25 cellular contexts compared by ENCODE assay signal in genomic region chr10:8894148-8894547, GRCh38.
DNase-seq lines count a peak whose midpoint lies in the region; ATAC-seq and TF ChIP-seq lines count a peak whose summit lies in the region.
"Had no signal": no experiment of that assay in that cellular context is flagged by ENCODE, and none has a peak within 500 bp of the region (broad histone marks: within the 10 kb centered on the region; RNA-seq: fewer than 3 reads in every experiment).

No MANE protein-coding gene starts in this region.

- H3K18ac ChIP-seq in trophoblast cell (ENCODE audit: low read length) = no peak overlapping the region

- H3K36me3 ChIP-seq in trophoblast cell (ENCODE audit: control insufficient read depth in 1 of 2, insufficient read depth in 2 of 2, low read length in 2 of 2) = no peaks in the 10 kb centered on the region
- no peaks in the 10 kb centered on the region for H3K36me3 ChIP-seq in smooth muscle cell (ENCODE audit: low read depth)
- H3K36me3 ChIP-seq: BE2C, BLaER1 had no signal

- H3K4ac ChIP-seq in trophoblast cell (ENCODE audit: low read depth, low read length) = no peak overlapping the region

- no peak overlapping the region for H2BK12ac ChIP-seq in trophoblast cell (ENCODE audit: low read length)

- no peak overlapping the region for H4K91ac ChIP-seq in trophoblast cell (ENCODE audit: low read depth, low read length)

- H3F3A ChIP-seq in smooth muscle cell (ENCODE audit: low read depth) = no peaks in the 10 kb centered on the region

- H3K23ac ChIP-seq in trophoblast cell (ENCODE audit: low read length) = no peak overlapping the region

- no peaks in the 10 kb centered on the region for H3K27me3 ChIP-seq in trophoblast cell (ENCODE audit: insufficient read depth, low read length)
- no peaks in the 10 kb centered on the region for H3K27me3 ChIP-seq in smooth muscle cell (ENCODE audit: low read depth)
- H3K27me3 ChIP-seq: BE2C, BLaER1 had no signal

- H4K20me1 ChIP-seq in smooth muscle cell (ENCODE audit: low read depth) = no peaks in the 10 kb centered on the region
- H4K20me1 ChIP-seq: BLaER1 had no signal

- peak overlapping the region; percentile 22 for H3K27ac Mint-ChIP-seq in activated T-cell treated with anti-CD3 and anti-CD28 coated beads, Interleukin-2, amount 50 U/mL, for 72 hours
- peak overlapping the region; percentile 21 for H3K27ac Mint-ChIP-seq in stimulated activated naive CD8-positive, alpha-beta T cell treated with anti-CD3 and anti-CD28 coated beads, Interleukin-15, Interleukin-2, amounts not matched to agents 100 ng/mL and 50 ng/mL, for 24 hours
- no peak overlapping the region for H3K27ac Mint-ChIP-seq in stimulated activated naive CD8-positive, alpha-beta T cell treated with anti-CD3 and anti-CD28 coated beads, Interleukin-15, amount 100 ng/mL, for 72 hours
- peak overlapping the region; percentile 25 for H3K27ac Mint-ChIP-seq in activated naive CD8-positive, alpha-beta T cell treated with anti-CD3 and anti-CD28 coated beads, Interleukin-2, amount 50 U/mL, for 24 hours
- H3K27ac Mint-ChIP-seq: CD14-positive monocyte had no signal

- WGBS in trophoblast cell (ENCODE audit: extremely low coverage, insufficient coverage, insufficient read length) = no CpG with 5 or more reads among the region's 4 CpGs
- 85% methylated on average over 4 of the region's 4 CpGs for WGBS in smooth muscle cell (ENCODE audit: low lambda C conversion rate)

- peak overlapping the region in 1 of 2 donors; percentile 15 for H3K4me3 Mint-ChIP-seq in activated T-cell treated with anti-CD3 and anti-CD28 coated beads, Interleukin-2, amount 50 U/mL, for 72 hours
- H3K4me3 Mint-ChIP-seq in activated T-cell treated with anti-CD3 and anti-CD28 coated beads, Interleukin-2, amount 50 U/mL, for 4 hours = no peak overlapping the region
- H3K4me3 Mint-ChIP-seq in stimulated activated naive CD8-positive, alpha-beta T cell treated with anti-CD3 and anti-CD28 coated beads, Interleukin-15, Interleukin-2, amounts not matched to agents 100 ng/mL and 50 ng/mL, for 24 hours = no peak overlapping the region
- H3K4me3 Mint-ChIP-seq in stimulated activated naive CD8-positive, alpha-beta T cell treated with anti-CD3 and anti-CD28 coated beads, Interleukin-15, amount 100 ng/mL, for 72 hours = no peak overlapping the region
- H3K4me3 Mint-ChIP-seq in activated naive CD8-positive, alpha-beta T cell treated with anti-CD3 and anti-CD28 coated beads, Interleukin-2, amount 50 U/mL, for 24 hours = no peak overlapping the region
- H3K4me3 Mint-ChIP-seq: CD14-positive monocyte; CD4-positive, CD25-positive, alpha-beta regulatory T cell; CD8-positive, alpha-beta memory T cell had no signal

- H3K4me2 ChIP-seq in trophoblast cell (ENCODE audit: low read length) = no peak overlapping the region
- no peak overlapping the region for H3K4me2 ChIP-seq in smooth muscle cell
- H3K4me2 ChIP-seq: BLaER1 had no signal

- no peak overlapping the region for H4K8ac ChIP-seq in trophoblast cell (ENCODE audit: low read depth, low read length)

- DNase-seq in activated T-cell treated with anti-CD3 and anti-CD28 coated beads, Interleukin-2, amount 50 U/mL, for 72 hours = no peak
- DNase-seq in activated T-cell treated with anti-CD3 and anti-CD28 coated beads, Interleukin-2, amount 50 U/mL, for 4 hours = no peak
- no peak for DNase-seq in stimulated activated naive CD8-positive, alpha-beta T cell treated with anti-CD3 and anti-CD28 coated beads, Interleukin-15, amount 100 ng/mL, for 72 hours
- no peak for DNase-seq in activated naive CD8-positive, alpha-beta T cell treated with anti-CD3 and anti-CD28 coated beads, Interleukin-2, amount 50 U/mL, for 24 hours
- DNase-seq in trophoblast cell (peak; percentile 37 to 92), smooth muscle cell (lab: John Stamatoyannopoulos, UW; ENCODE audit: unreplicated experiment) (no peak), OCI-M2 (lab: John Stamatoyannopoulos, UW; ENCODE audit: unreplicated experiment) (no peak)
- DNase-seq: 8988T; ACHN; BE2C; C1 segment of cervical spinal cord; CD4-positive, alpha-beta memory T cell; CD4-positive, CD25-positive, alpha-beta regulatory T cell; CD8-positive, alpha-beta memory T cell; COR-L47; DMS 273 treated with DMSO at 0.1 percent for 48 hours; DMS153; DMS53; DMS79; EL; GDM1 had no signal

- no peak overlapping the region for H4K12ac ChIP-seq in trophoblast cell (ENCODE audit: low read depth, low read length)

- H3K9me3 ChIP-seq in trophoblast cell (ENCODE audit: insufficient read depth, low read depth, low read length) (no peaks in the 10 kb centered on the region), smooth muscle cell (replicated peaks; ENCODE audit: low read depth) (no peaks in the 10 kb centered on the region)
- H3K9me3 ChIP-seq: BE2C, BLaER1 had no signal

- H3K79me1 ChIP-seq in trophoblast cell (ENCODE audit: low read length) = no peaks in the 10 kb centered on the region

- no peak overlapping the region for H2AK5ac ChIP-seq in trophoblast cell (ENCODE audit: low read length)

- H3K27ac ChIP-seq in trophoblast cell (ENCODE audit: low read depth, low read length) (no peak overlapping the region), smooth muscle cell (ENCODE audit: low read depth) (no peak overlapping the region)
- H3K27ac ChIP-seq: BLaER1 had no signal

- H2AFZ ChIP-seq in trophoblast cell (ENCODE audit: insufficient read depth, low read length, poor library complexity) = no peak overlapping the region
- no peak overlapping the region for H2AFZ ChIP-seq in smooth muscle cell (ENCODE audit: low read depth)

- H3K36me3 Mint-ChIP-seq in activated T-cell treated with anti-CD3 and anti-CD28 coated beads, Interleukin-2, amount 50 U/mL, for 72 hours (ENCODE audit: insufficient read depth in 2 of 2) = peaks cover 0 to 2% of the 10 kb centered on the region in 2 donors
- H3K36me3 Mint-ChIP-seq in activated T-cell treated with anti-CD3 and anti-CD28 coated beads, Interleukin-2, amount 50 U/mL, for 4 hours (ENCODE audit: insufficient read depth) = no peaks in the 10 kb centered on the region
- peaks cover 4% of the 10 kb centered on the region for H3K36me3 Mint-ChIP-seq in stimulated activated naive CD8-positive, alpha-beta T cell treated with anti-CD3 and anti-CD28 coated beads, Interleukin-15, Interleukin-2, amounts not matched to agents 100 ng/mL and 50 ng/mL, for 24 hours (ENCODE audit: low read depth)
- peaks cover 4% of the 10 kb centered on the region for H3K36me3 Mint-ChIP-seq in activated naive CD8-positive, alpha-beta T cell treated with anti-CD3 and anti-CD28 coated beads, Interleukin-2, amount 50 U/mL, for 24 hours (ENCODE audit: low read depth)
- H3K36me3 Mint-ChIP-seq: CD14-positive monocyte; CD4-positive, alpha-beta memory T cell; CD4-positive, CD25-positive, alpha-beta regulatory T cell had no signal

- peaks cover 30% of the 10 kb centered on the region for H3K4me1 Mint-ChIP-seq in activated T-cell treated with anti-CD3 and anti-CD28 coated beads, Interleukin-2, amount 50 U/mL, for 72 hours (ENCODE audit: low read depth)
- peaks cover 12% of the 10 kb centered on the region for H3K4me1 Mint-ChIP-seq in activated T-cell treated with anti-CD3 and anti-CD28 coated beads, Interleukin-2, amount 50 U/mL, for 4 hours (ENCODE audit: low read depth)
- H3K4me1 Mint-ChIP-seq in stimulated activated naive CD8-positive, alpha-beta T cell treated with anti-CD3 and anti-CD28 coated beads, Interleukin-15, Interleukin-2, amounts not matched to agents 100 ng/mL and 50 ng/mL, for 24 hours (ENCODE audit: low read depth) = peaks cover 47% of the 10 kb centered on the region
- peaks cover 30% of the 10 kb centered on the region for H3K4me1 Mint-ChIP-seq in stimulated activated naive CD8-positive, alpha-beta T cell treated with anti-CD3 and anti-CD28 coated beads, Interleukin-15, amount 100 ng/mL, for 72 hours
- peaks cover 44% of the 10 kb centered on the region for H3K4me1 Mint-ChIP-seq in activated naive CD8-positive, alpha-beta T cell treated with anti-CD3 and anti-CD28 coated beads, Interleukin-2, amount 50 U/mL, for 24 hours
- H3K4me1 Mint-ChIP-seq: CD14-positive monocyte had no signal

- H3K4me3 ChIP-seq in trophoblast cell (ENCODE audit: low read depth, low read length) (no peak overlapping the region), smooth muscle cell (no peak overlapping the region)
- H3K4me3 ChIP-seq: BLaER1, GM12878 had no signal

- TF ChIP-seq CTCF in smooth muscle cell (IDR thresholded peaks at IDR 0.05; ENCODE audit: borderline replicate concordance, insufficient read depth, poor library complexity, severe bottlenecking) = no peak

- H2BK120ac ChIP-seq in trophoblast cell (ENCODE audit: insufficient read depth, low read length, poor library complexity) = no peak overlapping the region

- H3K79me2 ChIP-seq in trophoblast cell (ENCODE audit: control insufficient read depth, insufficient read depth, low read length, poor library complexity) = no peaks in the 10 kb centered on the region
- no peaks in the 10 kb centered on the region for H3K79me2 ChIP-seq in smooth muscle cell (ENCODE audit: low read depth)

- H3K9me3 Mint-ChIP-seq in activated T-cell treated with anti-CD3 and anti-CD28 coated beads, Interleukin-2, amount 50 U/mL, for 72 hours = peaks cover 0 to 3% of the 10 kb centered on the region in 2 donors
- H3K9me3 Mint-ChIP-seq in activated T-cell treated with anti-CD3 and anti-CD28 coated beads, Interleukin-2, amount 50 U/mL, for 4 hours = no peaks in the 10 kb centered on the region
- H3K9me3 Mint-ChIP-seq in stimulated activated naive CD8-positive, alpha-beta T cell treated with anti-CD3 and anti-CD28 coated beads, Interleukin-15, Interleukin-2, amounts not matched to agents 100 ng/mL and 50 ng/mL, for 24 hours = peaks cover 4% of the 10 kb centered on the region
- no peaks in the 10 kb centered on the region for H3K9me3 Mint-ChIP-seq in stimulated activated naive CD8-positive, alpha-beta T cell treated with anti-CD3 and anti-CD28 coated beads, Interleukin-15, amount 100 ng/mL, for 72 hours
- H3K9me3 Mint-ChIP-seq in activated naive CD8-positive, alpha-beta T cell treated with anti-CD3 and anti-CD28 coated beads, Interleukin-2, amount 50 U/mL, for 24 hours = peaks cover 4% of the 10 kb centered on the region
- H3K9me3 Mint-ChIP-seq: CD8-positive, alpha-beta memory T cell had no signal

- H2BK5ac ChIP-seq in trophoblast cell (ENCODE audit: low read depth, low read length, poor library complexity) = no peak overlapping the region

- H3K14ac ChIP-seq in trophoblast cell (ENCODE audit: low read length) = no peak overlapping the region

- H3K4me1 ChIP-seq in trophoblast cell (ENCODE audit: control insufficient read depth in 1 of 2, insufficient read depth in 2 of 2, low read length in 2 of 2) (no peaks in the 10 kb centered on the region), smooth muscle cell (ENCODE audit: low read depth) (no peaks in the 10 kb centered on the region)
- H3K4me1 ChIP-seq: BE2C had no signal

- H3K9ac ChIP-seq in trophoblast cell (ENCODE audit: low read length) (no peak overlapping the region), smooth muscle cell (ENCODE audit: low read depth) (no peak overlapping the region)
- H3K9ac ChIP-seq: BLaER1 had no signal

- no peak for ATAC-seq in activated T-cell treated with anti-CD3 and anti-CD28 coated beads, Interleukin-2, amount 50 U/mL, for 72 hours (replicated peaks in 1 of 2)
- ATAC-seq in activated T-cell treated with anti-CD3 and anti-CD28 coated beads, Interleukin-2, amount 50 U/mL, for 4 hours = no peak
- no peak for ATAC-seq in stimulated activated naive CD8-positive, alpha-beta T cell treated with anti-CD3 and anti-CD28 coated beads, Interleukin-15, amount 100 ng/mL, for 72 hours
- no peak for ATAC-seq in activated naive CD8-positive, alpha-beta T cell treated with anti-CD3 and anti-CD28 coated beads, Interleukin-2, amount 50 U/mL, for 24 hours
- ATAC-seq: GM12878 had no signal

- no peaks in the 10 kb centered on the region for H3K27me3 Mint-ChIP-seq in activated T-cell treated with anti-CD3 and anti-CD28 coated beads, Interleukin-2, amount 50 U/mL, for 72 hours (ENCODE audit: low read depth)
- H3K27me3 Mint-ChIP-seq in activated T-cell treated with anti-CD3 and anti-CD28 coated beads, Interleukin-2, amount 50 U/mL, for 4 hours (ENCODE audit: low read depth) = peaks cover 3% of the 10 kb centered on the region
- H3K27me3 Mint-ChIP-seq in stimulated activated naive CD8-positive, alpha-beta T cell treated with anti-CD3 and anti-CD28 coated beads, Interleukin-15, Interleukin-2, amounts not matched to agents 100 ng/mL and 50 ng/mL, for 24 hours = no peaks in the 10 kb centered on the region
- H3K27me3 Mint-ChIP-seq in stimulated activated naive CD8-positive, alpha-beta T cell treated with anti-CD3 and anti-CD28 coated beads, Interleukin-15, amount 100 ng/mL, for 72 hours = no peaks in the 10 kb centered on the region
- H3K27me3 Mint-ChIP-seq in activated naive CD8-positive, alpha-beta T cell treated with anti-CD3 and anti-CD28 coated beads, Interleukin-2, amount 50 U/mL, for 24 hours = no peaks in the 10 kb centered on the region
- H3K27me3 Mint-ChIP-seq: CD4-positive, CD25-positive, alpha-beta regulatory T cell had no signal

Comparison
In these comparisons a context has a peak if more than half of its experiments do, and no peak if none do; other contexts are left out.
1. H3K27ac Mint-ChIP-seq: peak in activated T-cell treated with anti-CD3 and anti-CD28 coated beads, Interleukin-2, amount 50 U/mL, for 72 hours (single experiment), stimulated activated naive CD8-positive, alpha-beta T cell treated with anti-CD3 and anti-CD28 coated beads, Interleukin-15, Interleukin-2, amounts not matched to agents 100 ng/mL and 50 ng/mL, for 24 hours (single experiment) and activated naive CD8-positive, alpha-beta T cell treated with anti-CD3 and anti-CD28 coated beads, Interleukin-2, amount 50 U/mL, for 24 hours (single experiment); none in stimulated activated naive CD8-positive, alpha-beta T cell treated with anti-CD3 and anti-CD28 coated beads, Interleukin-15, amount 100 ng/mL, for 72 hours (0 of 2).
2. DNase-seq: peak in trophoblast cell (2 of 2); none in activated T-cell treated with anti-CD3 and anti-CD28 coated beads, Interleukin-2, amount 50 U/mL, for 72 hours (0 of 2), activated T-cell treated with anti-CD3 and anti-CD28 coated beads, Interleukin-2, amount 50 U/mL, for 4 hours (single experiment), stimulated activated naive CD8-positive, alpha-beta T cell treated with anti-CD3 and anti-CD28 coated beads, Interleukin-15, amount 100 ng/mL, for 72 hours (0 of 2), activated naive CD8-positive, alpha-beta T cell treated with anti-CD3 and anti-CD28 coated beads, Interleukin-2, amount 50 U/mL, for 24 hours (single experiment), smooth muscle cell (single experiment) and OCI-M2 (single experiment).